In the genomic region with DNA sequence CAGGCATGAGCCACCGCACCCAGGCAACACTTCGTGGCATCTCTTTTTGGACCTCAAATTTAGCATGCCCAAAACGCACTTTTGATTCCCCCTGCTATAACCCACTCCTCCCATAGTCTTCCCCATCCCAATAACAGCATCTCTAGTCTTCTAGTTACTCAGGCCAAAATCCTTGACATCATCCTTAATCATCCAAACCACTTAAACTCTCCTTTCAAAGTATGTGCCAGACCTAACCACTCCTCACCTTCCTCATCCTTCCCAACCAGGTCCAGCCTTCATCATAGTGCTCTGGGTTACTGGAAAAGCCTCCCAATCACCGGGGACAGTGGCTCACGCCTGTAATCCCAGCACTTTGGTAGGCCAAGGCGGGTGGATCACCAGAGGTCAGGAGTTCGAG, we compare ENCODE assay signal across 1 cellular context.
TF ChIP-seq lines count a peak whose summit lies in the region.

No MANE protein-coding gene starts in this region.

TF ChIP-seq in WTC11, 78 proteins besides CTCF, POLR2A, EP300 and RAD21 (continued from another document):
- TF ChIP-seq, protein P1, sequence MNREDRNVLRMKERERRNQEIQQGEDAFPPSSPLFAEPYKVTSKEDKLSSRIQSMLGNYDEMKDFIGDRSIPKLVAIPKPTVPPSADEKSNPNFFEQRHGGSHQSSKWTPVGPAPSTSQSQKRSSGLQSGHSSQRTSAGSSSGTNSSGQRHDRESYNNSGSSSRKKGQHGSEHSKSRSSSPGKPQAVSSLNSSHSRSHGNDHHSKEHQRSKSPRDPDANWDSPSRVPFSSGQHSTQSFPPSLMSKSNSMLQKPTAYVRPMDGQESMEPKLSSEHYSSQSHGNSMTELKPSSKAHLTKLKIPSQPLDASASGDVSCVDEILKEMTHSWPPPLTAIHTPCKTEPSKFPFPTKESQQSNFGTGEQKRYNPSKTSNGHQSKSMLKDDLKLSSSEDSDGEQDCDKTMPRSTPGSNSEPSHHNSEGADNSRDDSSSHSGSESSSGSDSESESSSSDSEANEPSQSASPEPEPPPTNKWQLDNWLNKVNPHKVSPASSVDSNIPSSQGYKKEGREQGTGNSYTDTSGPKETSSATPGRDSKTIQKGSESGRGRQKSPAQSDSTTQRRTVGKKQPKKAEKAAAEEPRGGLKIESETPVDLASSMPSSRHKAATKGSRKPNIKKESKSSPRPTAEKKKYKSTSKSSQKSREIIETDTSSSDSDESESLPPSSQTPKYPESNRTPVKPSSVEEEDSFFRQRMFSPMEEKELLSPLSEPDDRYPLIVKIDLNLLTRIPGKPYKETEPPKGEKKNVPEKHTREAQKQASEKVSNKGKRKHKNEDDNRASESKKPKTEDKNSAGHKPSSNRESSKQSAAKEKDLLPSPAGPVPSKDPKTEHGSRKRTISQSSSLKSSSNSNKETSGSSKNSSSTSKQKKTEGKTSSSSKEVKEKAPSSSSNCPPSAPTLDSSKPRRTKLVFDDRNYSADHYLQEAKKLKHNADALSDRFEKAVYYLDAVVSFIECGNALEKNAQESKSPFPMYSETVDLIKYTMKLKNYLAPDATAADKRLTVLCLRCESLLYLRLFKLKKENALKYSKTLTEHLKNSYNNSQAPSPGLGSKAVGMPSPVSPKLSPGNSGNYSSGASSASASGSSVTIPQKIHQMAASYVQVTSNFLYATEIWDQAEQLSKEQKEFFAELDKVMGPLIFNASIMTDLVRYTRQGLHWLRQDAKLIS (CRISPR knock-in tag; IDR thresholded peaks at IDR 0.05; ENCODE audit: borderline replicate concordance): no peak
- TF ChIP-seq, protein P2, sequence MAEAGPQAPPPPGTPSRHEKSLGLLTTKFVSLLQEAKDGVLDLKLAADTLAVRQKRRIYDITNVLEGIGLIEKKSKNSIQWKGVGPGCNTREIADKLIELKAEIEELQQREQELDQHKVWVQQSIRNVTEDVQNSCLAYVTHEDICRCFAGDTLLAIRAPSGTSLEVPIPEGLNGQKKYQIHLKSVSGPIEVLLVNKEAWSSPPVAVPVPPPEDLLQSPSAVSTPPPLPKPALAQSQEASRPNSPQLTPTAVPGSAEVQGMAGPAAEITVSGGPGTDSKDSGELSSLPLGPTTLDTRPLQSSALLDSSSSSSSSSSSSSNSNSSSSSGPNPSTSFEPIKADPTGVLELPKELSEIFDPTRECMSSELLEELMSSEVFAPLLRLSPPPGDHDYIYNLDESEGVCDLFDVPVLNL (CRISPR knock-in tag; IDR thresholded peaks at IDR 0.05; ENCODE audit: borderline replicate concordance, low read depth): no peak
- no peak for TF ChIP-seq SP1 (CRISPR knock-in tag; conservative IDR thresholded peaks at IDR 0.05)
- TF ChIP-seq SOX15 (CRISPR knock-in tag; IDR thresholded peaks at IDR 0.05): no peak
- TF ChIP-seq, protein P3, sequence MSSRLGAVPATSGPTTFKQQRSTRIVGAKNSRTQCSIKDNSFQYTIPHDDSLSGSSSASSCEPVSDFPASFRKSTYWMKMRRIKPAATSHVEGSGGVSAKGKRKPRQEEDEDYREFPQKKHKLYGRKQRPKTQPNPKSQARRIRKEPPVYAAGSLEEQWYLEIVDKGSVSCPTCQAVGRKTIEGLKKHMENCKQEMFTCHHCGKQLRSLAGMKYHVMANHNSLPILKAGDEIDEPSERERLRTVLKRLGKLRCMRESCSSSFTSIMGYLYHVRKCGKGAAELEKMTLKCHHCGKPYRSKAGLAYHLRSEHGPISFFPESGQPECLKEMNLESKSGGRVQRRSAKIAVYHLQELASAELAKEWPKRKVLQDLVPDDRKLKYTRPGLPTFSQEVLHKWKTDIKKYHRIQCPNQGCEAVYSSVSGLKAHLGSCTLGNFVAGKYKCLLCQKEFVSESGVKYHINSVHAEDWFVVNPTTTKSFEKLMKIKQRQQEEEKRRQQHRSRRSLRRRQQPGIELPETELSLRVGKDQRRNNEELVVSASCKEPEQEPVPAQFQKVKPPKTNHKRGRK (CRISPR knock-in tag; IDR thresholded peaks at IDR 0.05; ENCODE audit: borderline replicate concordance): no peak
- TF ChIP-seq EMX1 (CRISPR knock-in tag; IDR thresholded peaks at IDR 0.05): no peak
- TF ChIP-seq, protein P4, sequence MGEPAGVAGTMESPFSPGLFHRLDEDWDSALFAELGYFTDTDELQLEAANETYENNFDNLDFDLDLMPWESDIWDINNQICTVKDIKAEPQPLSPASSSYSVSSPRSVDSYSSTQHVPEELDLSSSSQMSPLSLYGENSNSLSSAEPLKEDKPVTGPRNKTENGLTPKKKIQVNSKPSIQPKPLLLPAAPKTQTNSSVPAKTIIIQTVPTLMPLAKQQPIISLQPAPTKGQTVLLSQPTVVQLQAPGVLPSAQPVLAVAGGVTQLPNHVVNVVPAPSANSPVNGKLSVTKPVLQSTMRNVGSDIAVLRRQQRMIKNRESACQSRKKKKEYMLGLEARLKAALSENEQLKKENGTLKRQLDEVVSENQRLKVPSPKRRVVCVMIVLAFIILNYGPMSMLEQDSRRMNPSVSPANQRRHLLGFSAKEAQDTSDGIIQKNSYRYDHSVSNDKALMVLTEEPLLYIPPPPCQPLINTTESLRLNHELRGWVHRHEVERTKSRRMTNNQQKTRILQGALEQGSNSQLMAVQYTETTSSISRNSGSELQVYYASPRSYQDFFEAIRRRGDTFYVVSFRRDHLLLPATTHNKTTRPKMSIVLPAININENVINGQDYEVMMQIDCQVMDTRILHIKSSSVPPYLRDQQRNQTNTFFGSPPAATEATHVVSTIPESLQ (CRISPR knock-in tag; IDR thresholded peaks at IDR 0.05): no peak
- TF ChIP-seq FOXP1 (CRISPR knock-in tag; IDR thresholded peaks at IDR 0.05; ENCODE audit: borderline replicate concordance): no peak
- no peak for TF ChIP-seq ZNF138 (CRISPR knock-in tag; conservative IDR thresholded peaks at IDR 0.05)
